Comparison of ENCODE assay signal across 1 cellular context in genomic region chr6:35164277-35164676, GRCh38.
TF ChIP-seq lines count a peak whose summit lies in the region.

No MANE protein-coding gene starts in this region.

TF ChIP-seq in IMR-90, 13 proteins besides CTCF, POLR2A, EP300 and RAD21 (continued from another document):
- TF ChIP-seq MXI1 (IDR thresholded peaks at IDR 0.05; ENCODE audit: borderline replicate concordance, low read depth, low read length) (no peak), CHD1 (IDR thresholded peaks at IDR 0.05; ENCODE audit: low read depth, low read length) (no peak), RCOR1 (IDR thresholded peaks at IDR 0.05; ENCODE audit: insufficient replicate concordance, low read length) (no peak), CEBPB (IDR thresholded peaks at IDR 0.05; ENCODE audit: low read depth, low read length) (no peak), NFE2L2 (IDR thresholded peaks at IDR 0.05; ENCODE audit: low read depth, low read length) (no peak), RFX5 (IDR thresholded peaks at IDR 0.05; ENCODE audit: low read depth, low read length) (no peak)
